Comparison of ENCODE assay signal across 12 cellular contexts in the genomic region with DNA sequence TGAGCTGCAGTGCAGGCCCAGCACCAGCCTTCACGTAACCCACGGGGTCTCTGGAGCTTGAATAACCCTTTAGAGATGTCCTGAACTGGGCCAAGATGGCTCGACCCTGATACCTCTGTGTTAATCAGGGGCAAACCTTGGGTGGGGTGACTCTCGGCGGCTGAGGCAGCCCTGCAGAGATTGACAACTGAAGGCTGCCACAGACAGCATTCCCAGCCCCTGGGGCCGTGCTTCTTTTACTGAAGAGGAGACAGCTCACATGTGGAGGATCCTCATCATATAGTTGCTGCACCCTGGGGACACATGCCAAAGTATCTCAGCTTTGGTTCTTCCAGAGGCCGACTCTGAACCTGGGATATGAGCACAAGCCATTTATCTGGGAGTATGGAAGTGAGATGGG. TPM values are rescaled to one million over a fixed set of nuclear protein-coding genes. Genes with fewer than 3 reads are reported as not detected.
DNase-seq lines count a peak whose midpoint lies in the region; ATAC-seq and TF ChIP-seq lines count a peak whose summit lies in the region.
"Had no signal": no experiment of that assay in that cellular context is flagged by ENCODE, and none has a peak within 500 bp of the region (broad histone marks: within the 10 kb centered on the region; RNA-seq: fewer than 3 reads in every experiment).

No MANE protein-coding gene starts in this region.

- peaks cover 65% of the 10 kb centered on the region for H3K4me1 Mint-ChIP-seq in brain
- H3K4me1 Mint-ChIP-seq in nephron, result peaks cover 66% of the 10 kb centered on the region
- H3K4me1 Mint-ChIP-seq in type B pancreatic cell (ENCODE audit: unreplicated experiment), result peaks cover 51% of the 10 kb centered on the region

- no peaks in the 10 kb centered on the region for H3K27me3 ChIP-seq in HUES6 (ENCODE audit: control insufficient read depth, insufficient read depth, low read length)
- H3K27me3 ChIP-seq in BE2C, result no peaks in the 10 kb centered on the region
- H3K27me3 ChIP-seq: BLaER1 treated with 17β-estradiol and CSF1 and Interleukin-3, amounts not matched to agents 10 nM and 100 nM had no signal

- H3K27me3 Mint-ChIP-seq in brain (no peaks in the 10 kb centered on the region), nephron (ENCODE audit: low read depth) (no peaks in the 10 kb centered on the region), type B pancreatic cell (no peaks in the 10 kb centered on the region)

- peaks cover 46% of the 10 kb centered on the region for H3K4me1 ChIP-seq in HUES6 (ENCODE audit: control insufficient read depth, insufficient read depth, low read length)
- peaks cover 26% of the 10 kb centered on the region for H3K4me1 ChIP-seq in BE2C

- no peak for ATAC-seq in GM19463 (IDR thresholded peaks at IDR 0.05; ENCODE audit: unreplicated experiment)

- H3K27ac Mint-ChIP-seq in brain (peak overlapping the region in 4 of 5 experiments; percentile 41 to 97 (median 94)), nephron (peak overlapping the region; percentile 94), type B pancreatic cell (peak overlapping the region; percentile 76)

- no peak overlapping the region for H3K27ac ChIP-seq in HUES6 (ENCODE audit: low read depth, low read length)

- H3K9me3 Mint-ChIP-seq in brain (peaks cover 0 to 4% (median 0%) of the 10 kb centered on the region in 5 experiments), nephron (no peaks in the 10 kb centered on the region), type B pancreatic cell (no peaks in the 10 kb centered on the region)

- no peaks in the 10 kb centered on the region for H3K9me3 ChIP-seq in HUES6 (ENCODE audit: control insufficient read depth, insufficient read depth, low read depth, low read length)
- H3K9me3 ChIP-seq in BE2C, result no peaks in the 10 kb centered on the region
- H3K9me3 ChIP-seq: BLaER1 treated with 17β-estradiol and CSF1 and Interleukin-3, amounts not matched to agents 10 nM and 100 nM had no signal

- H3K36me3 Mint-ChIP-seq in brain (no peaks in the 10 kb centered on the region), nephron (ENCODE audit: low read depth) (no peaks in the 10 kb centered on the region), type B pancreatic cell (no peaks in the 10 kb centered on the region)

- H3K36me3 ChIP-seq in HUES6 (ENCODE audit: control insufficient read depth, insufficient read depth, low read length), result no peaks in the 10 kb centered on the region
- H3K36me3 ChIP-seq in BE2C, result no peaks in the 10 kb centered on the region
- H3K36me3 ChIP-seq: BLaER1 treated with 17β-estradiol and CSF1 and Interleukin-3, amounts not matched to agents 10 nM and 100 nM had no signal

- H3K4me3 ChIP-seq in HUES6 (ENCODE audit: low read depth, low read length) (no peak overlapping the region), BE2C (ENCODE audit: low read depth, low read length) (no peak overlapping the region)
- H3K4me3 ChIP-seq: BLaER1 treated with 17β-estradiol and CSF1 and Interleukin-3, amounts not matched to agents 10 nM and 100 nM had no signal

- TF ChIP-seq CTCF in brain (conservative IDR thresholded peaks at IDR 0.05), result no peak
- no peak for TF ChIP-seq CTCF in nephron (IDR thresholded peaks at IDR 0.05; ENCODE audit: unreplicated experiment in 3 of 3)
- TF ChIP-seq CTCF in type B pancreatic cell (conservative IDR thresholded peaks at IDR 0.05), result no peak
- TF ChIP-seq CTCF in BE2C (IDR thresholded peaks at IDR 0.05; ENCODE audit: low read depth, low read length), result no peak

- peak overlapping the region; percentile 43 for H3K9ac ChIP-seq in HUES6 (ENCODE audit: low read length)
- H3K9ac ChIP-seq: BLaER1 treated with 17β-estradiol and CSF1 and Interleukin-3, amounts not matched to agents 10 nM and 100 nM had no signal

- peak overlapping the region in 1 of 5 experiments; percentile 51 for H3K4me3 Mint-ChIP-seq in brain
- no peak overlapping the region for H3K4me3 Mint-ChIP-seq in nephron
- no peak overlapping the region for H3K4me3 Mint-ChIP-seq in type B pancreatic cell

- no peak for DNase-seq in type B pancreatic cell (ENCODE audit: extremely low spot score, unreplicated experiment)
- no peak for DNase-seq in SKM-1 treated with dmso at 0.1 percent for 144 hours (lab: John Stamatoyannopoulos, UW; ENCODE audit: unreplicated experiment)
- DNase-seq in BE2C, result no peak
- DNase-seq: DMS153, NCI-H2029, NCI-H510A, SHP77 treated with DMSO at 0.1 percent for 48 hours had no signal

RNA-seq across cellular contexts. Expression of a gene that starts 57.3 kb away (rescaled TPM):
- polyA plus RNA-seq in brain (ENCODE audit: insufficient read depth, low read depth, low replicate concordance), result 8.7 TPM
- total RNA-seq in type B pancreatic cell (ENCODE audit: low replicate concordance), result 57.7 and 80.0 TPM in 2 replicates
- polyA plus RNA-seq in BE2C (2012; ENCODE audit: insufficient read depth, insufficient read length, low read depth), result 11.0 TPM
